18 cellular contexts compared by ENCODE assay signal in genomic region chr13:65977525-65977924, GRCh38.
"Had no signal": no experiment of that assay in that cellular context is flagged by ENCODE, and none has a peak within 500 bp of the region (broad histone marks: within the 10 kb centered on the region; RNA-seq: fewer than 3 reads in every experiment).

No MANE protein-coding gene starts in this region.

- ATAC-seq: naive thymus-derived CD8-positive, alpha-beta T cell; natural killer cell; natural killer cell treated with Interleukin-12 subunit alpha and Interleukin-12 subunit beta and Interleukin-15 and Interleukin-18, amount 100 ng/mL, for 72 hours; pancreas; psoas muscle; right cardiac atrium; right lobe of liver; sciatic nerve had no signal

- H3K27ac ChIP-seq: neural progenitor cell, neutrophil, ovary, pancreas, parathyroid adenoma, prostate gland, psoas muscle, right atrium auricular region, right lobe of liver, sigmoid colon, skin epidermis, spleen had no signal

- H3K36me3 ChIP-seq: neutrophil, ovary, pancreas, prostate gland, right atrium auricular region, right lobe of liver, sigmoid colon, spleen had no signal

- H3K9me3 ChIP-seq: neutrophil, ovary, pancreas, prostate gland, psoas muscle, right atrium auricular region, right lobe of liver, sigmoid colon had no signal

- H3K4me1 ChIP-seq: neural progenitor cell, pancreas, parathyroid adenoma, prostate gland, psoas muscle, right atrium auricular region, right lobe of liver, sigmoid colon, spleen had no signal

- H3K4me3 ChIP-seq: neural progenitor cell, ovary, pancreas, prostate gland, psoas muscle, right atrium auricular region, right lobe of liver, sigmoid colon, skin epidermis, smooth muscle cell, spleen had no signal
